Comparison of ENCODE assay signal across 15 cellular contexts in genomic region chr17:32240745-32241144, GRCh38. TPM values are rescaled to one million over a fixed set of nuclear protein-coding genes. Genes with fewer than 3 reads are reported as not detected.
A peak's percentile ranks its signal among the peaks of the same experiment; 100 is the strongest.
DNase-seq lines count a peak whose midpoint lies in the region; ATAC-seq, FAIRE-seq and TF ChIP-seq lines count a peak whose summit lies in the region.
"Had no signal": no experiment of that assay in that cellular context is flagged by ENCODE, and none has a peak within 500 bp of the region (broad histone marks: within the 10 kb centered on the region; RNA-seq: fewer than 3 reads in every experiment).

No MANE protein-coding gene starts in this region.

- H3K27ac ChIP-seq in astrocyte (ENCODE audit: low read depth, low read length): no peak overlapping the region
- H3K27ac ChIP-seq: skin epidermis had no signal

- no peaks in the 10 kb centered on the region for H3K27me3 ChIP-seq in astrocyte (ENCODE audit: insufficient read depth, low read length)

- no peaks in the 10 kb centered on the region for H3K9me3 Mint-ChIP-seq in astrocyte (ENCODE audit: unreplicated experiment)
- H3K9me3 Mint-ChIP-seq: activated CD4-positive, alpha-beta T cell treated with anti-CD3 and anti-CD28 coated beads, Interleukin-2, amount 10 ng/mL, durations not matched to agents 7 days and 5 days; activated T-cell treated with anti-CD3 and anti-CD28 coated beads, Interleukin-2, amount 50 U/mL, for 72 hours; CD14-positive monocyte; stimulated activated naive CD8-positive, alpha-beta T cell treated with anti-CD3 and anti-CD28 coated beads, Interleukin-15, amount 100 ng/mL, for 72 hours had no signal

- no peak for TF ChIP-seq RAD21 in Ishikawa (IDR thresholded peaks at IDR 0.05; ENCODE audit: low read depth)

- H3K4me3 ChIP-seq in astrocyte (ENCODE audit: insufficient read depth, low read depth, low read length): no peak overlapping the region
- H3K4me3 ChIP-seq: HAP-1, skin epidermis had no signal

- H3K9me3 ChIP-seq in astrocyte (ENCODE audit: insufficient read depth, low read depth, low read length): no peaks in the 10 kb centered on the region
- H3K9me3 ChIP-seq: HAP-1 had no signal

- no peaks in the 10 kb centered on the region for H3K36me3 ChIP-seq in astrocyte (ENCODE audit: insufficient read depth, low read length)
- H3K36me3 ChIP-seq: HAP-1 had no signal

- peaks cover 10% of the 10 kb centered on the region for H3K27me3 Mint-ChIP-seq in astrocyte (ENCODE audit: low read depth, unreplicated experiment)
- H3K27me3 Mint-ChIP-seq: activated CD4-positive, alpha-beta T cell treated with anti-CD3 and anti-CD28 coated beads, Interleukin-2, amount 10 ng/mL, durations not matched to agents 7 days and 5 days; stimulated activated naive CD8-positive, alpha-beta T cell treated with anti-CD3 and anti-CD28 coated beads, Interleukin-15, amount 100 ng/mL, for 72 hours had no signal

- no peak for FAIRE-seq in astrocyte (lab: Jason Lieb, UNC)
- FAIRE-seq: G401.6 had no signal

- no peaks in the 10 kb centered on the region for H3K4me1 ChIP-seq in astrocyte (ENCODE audit: insufficient read depth, low read length)
- H3K4me1 ChIP-seq: HAP-1 had no signal

- H3K4me1 Mint-ChIP-seq in astrocyte (ENCODE audit: low read depth, unreplicated experiment): no peaks in the 10 kb centered on the region
- H3K4me1 Mint-ChIP-seq: activated CD4-positive, alpha-beta T cell treated with anti-CD3 and anti-CD28 coated beads, Interleukin-2, amount 10 ng/mL, durations not matched to agents 7 days and 5 days; stimulated activated naive CD8-positive, alpha-beta T cell treated with anti-CD3 and anti-CD28 coated beads, Interleukin-15, amount 100 ng/mL, for 72 hours had no signal

- no peaks in the 10 kb centered on the region for H3K79me2 ChIP-seq in astrocyte (ENCODE audit: insufficient read depth, low read length)

- TF ChIP-seq CTCF in astrocyte (IDR thresholded peaks at IDR 0.05; ENCODE audit: insufficient read depth, low read depth, low read length): no peak

- H4K20me1 ChIP-seq in astrocyte (ENCODE audit: insufficient read depth, low read length): no peaks in the 10 kb centered on the region

- no peak overlapping the region for H2AFZ ChIP-seq in astrocyte (ENCODE audit: low read depth, low read length)

- DNase-seq in astrocyte (ENCODE audit: low read depth): peak; percentile 14
- peak; percentile 47 for DNase-seq in left cardiac atrium
- peak; percentile 40 for DNase-seq in sciatic nerve (ENCODE audit: low spot score)
- DNase-seq: activated CD4-positive, alpha-beta T cell treated with anti-CD3 and anti-CD28 coated beads, Interleukin-2, amount 10 ng/mL, durations not matched to agents 7 days and 5 days; activated T-cell treated with anti-CD3 and anti-CD28 coated beads, Interleukin-2, amount 50 U/mL, for 72 hours; stimulated activated naive CD8-positive, alpha-beta T cell treated with anti-CD3 and anti-CD28 coated beads, Interleukin-15, amount 100 ng/mL, for 72 hours had no signal

- H3K9ac ChIP-seq in astrocyte (ENCODE audit: low read length): no peak overlapping the region

- H3K27ac Mint-ChIP-seq in astrocyte (ENCODE audit: unreplicated experiment): no peak overlapping the region
- H3K27ac Mint-ChIP-seq: activated CD4-positive, alpha-beta T cell treated with anti-CD3 and anti-CD28 coated beads, Interleukin-2, amount 10 ng/mL, durations not matched to agents 7 days and 5 days; activated T-cell treated with anti-CD3 and anti-CD28 coated beads, Interleukin-2, amount 50 U/mL, for 72 hours; CD14-positive monocyte had no signal

- ATAC-seq in left cardiac atrium (peak; percentile 87 to 90), sciatic nerve (no peak), GM21367 (IDR thresholded peaks at IDR 0.05; ENCODE audit: unreplicated experiment) (no peak), HG03025 (IDR thresholded peaks at IDR 0.05; ENCODE audit: low FRiP score, unreplicated experiment) (no peak), GM18868 (IDR thresholded peaks at IDR 0.05; ENCODE audit: unreplicated experiment) (no peak)
- ATAC-seq: activated T-cell treated with anti-CD3 and anti-CD28 coated beads, Interleukin-2, amount 50 U/mL, for 72 hours; stimulated activated naive CD8-positive, alpha-beta T cell treated with anti-CD3 and anti-CD28 coated beads, Interleukin-15, amount 100 ng/mL, for 72 hours had no signal

- no peak overlapping the region for H3K4me3 Mint-ChIP-seq in astrocyte (ENCODE audit: unreplicated experiment)
- H3K4me3 Mint-ChIP-seq: activated CD4-positive, alpha-beta T cell treated with anti-CD3 and anti-CD28 coated beads, Interleukin-2, amount 10 ng/mL, durations not matched to agents 7 days and 5 days; activated T-cell treated with anti-CD3 and anti-CD28 coated beads, Interleukin-2, amount 50 U/mL, for 72 hours; CD14-positive monocyte; stimulated activated naive CD8-positive, alpha-beta T cell treated with anti-CD3 and anti-CD28 coated beads, Interleukin-15, amount 100 ng/mL, for 72 hours had no signal

- intact Hi-C loops in left cardiac atrium (cut with DNase I): no loop called here
- intact Hi-C loops in sciatic nerve (cut with DNase I): no loop called here

- H3K36me3 Mint-ChIP-seq in astrocyte (ENCODE audit: low read depth, unreplicated experiment): no peaks in the 10 kb centered on the region

- H3K4me2 ChIP-seq in astrocyte (ENCODE audit: low read length): no peak overlapping the region

- no peak for TF ChIP-seq EP300 in Ishikawa (IDR thresholded peaks at IDR 0.05; ENCODE audit: borderline replicate concordance)

TF ChIP-seq in Ishikawa, 13 proteins besides CTCF, POLR2A, EP300 and RAD21:
- TF ChIP-seq, protein P1, sequence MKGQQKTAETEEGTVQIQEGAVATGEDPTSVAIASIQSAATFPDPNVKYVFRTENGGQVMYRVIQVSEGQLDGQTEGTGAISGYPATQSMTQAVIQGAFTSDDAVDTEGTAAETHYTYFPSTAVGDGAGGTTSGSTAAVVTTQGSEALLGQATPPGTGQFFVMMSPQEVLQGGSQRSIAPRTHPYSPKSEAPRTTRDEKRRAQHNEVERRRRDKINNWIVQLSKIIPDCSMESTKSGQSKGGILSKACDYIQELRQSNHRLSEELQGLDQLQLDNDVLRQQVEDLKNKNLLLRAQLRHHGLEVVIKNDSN (IDR thresholded peaks at IDR 0.05): no peak
- TF ChIP-seq, protein P2, sequence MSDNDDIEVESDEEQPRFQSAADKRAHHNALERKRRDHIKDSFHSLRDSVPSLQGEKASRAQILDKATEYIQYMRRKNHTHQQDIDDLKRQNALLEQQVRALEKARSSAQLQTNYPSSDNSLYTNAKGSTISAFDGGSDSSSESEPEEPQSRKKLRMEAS (IDR thresholded peaks at IDR 0.05): no peak
- TF ChIP-seq TAF1 (IDR thresholded peaks at IDR 0.05; ENCODE audit: low read depth) (no peak), YY1 (IDR thresholded peaks at IDR 0.05; ENCODE audit: low read depth) (no peak), FOXM1 (IDR thresholded peaks at IDR 0.05; ENCODE audit: borderline replicate concordance, low read depth) (no peak), TEAD4 (IDR thresholded peaks at IDR 0.05) (no peak), ZBTB7A (IDR thresholded peaks at IDR 0.05; ENCODE audit: low read depth) (no peak), TCF12 (IDR thresholded peaks at IDR 0.05; ENCODE audit: low read depth) (no peak), CEBPB (IDR thresholded peaks at IDR 0.05) (no peak), EGR1 (IDR thresholded peaks at IDR 0.05) (no peak), CREB1 (IDR thresholded peaks at IDR 0.05; ENCODE audit: low read depth) (no peak), NFIC (IDR thresholded peaks at IDR 0.05) (peak; percentile 60), REST (IDR thresholded peaks at IDR 0.05; ENCODE audit: low read depth) (peak; percentile 83)

RNA-seq across cellular contexts. Expression of gene RHBDL3, which starts 24.9 kb away (rescaled TPM):
- total RNA-seq in astrocyte: 1.1 and 1.4 TPM in 2 replicates
- 10 to 100 TPM; 15.0 to 23.2 TPM for total RNA-seq in left cardiac atrium
- total RNA-seq in sciatic nerve: 1.1 TPM
- total RNA-seq: glomerular endothelial cell had no signal

Comparison
In these comparisons a context has a peak if more than half of its experiments do, and no peak if none do; other contexts are left out.
1. ATAC-seq: peak in left cardiac atrium (2 of 2); none in sciatic nerve (single experiment), GM21367 (single experiment), HG03025 (single experiment) and GM18868 (single experiment).
2. Peak in every context shown above with its lines, with median percentiles within 50 percentile points of each other: DNase-seq.